Comparison of ENCODE assay signal across 8 cellular contexts in the genomic region with DNA sequence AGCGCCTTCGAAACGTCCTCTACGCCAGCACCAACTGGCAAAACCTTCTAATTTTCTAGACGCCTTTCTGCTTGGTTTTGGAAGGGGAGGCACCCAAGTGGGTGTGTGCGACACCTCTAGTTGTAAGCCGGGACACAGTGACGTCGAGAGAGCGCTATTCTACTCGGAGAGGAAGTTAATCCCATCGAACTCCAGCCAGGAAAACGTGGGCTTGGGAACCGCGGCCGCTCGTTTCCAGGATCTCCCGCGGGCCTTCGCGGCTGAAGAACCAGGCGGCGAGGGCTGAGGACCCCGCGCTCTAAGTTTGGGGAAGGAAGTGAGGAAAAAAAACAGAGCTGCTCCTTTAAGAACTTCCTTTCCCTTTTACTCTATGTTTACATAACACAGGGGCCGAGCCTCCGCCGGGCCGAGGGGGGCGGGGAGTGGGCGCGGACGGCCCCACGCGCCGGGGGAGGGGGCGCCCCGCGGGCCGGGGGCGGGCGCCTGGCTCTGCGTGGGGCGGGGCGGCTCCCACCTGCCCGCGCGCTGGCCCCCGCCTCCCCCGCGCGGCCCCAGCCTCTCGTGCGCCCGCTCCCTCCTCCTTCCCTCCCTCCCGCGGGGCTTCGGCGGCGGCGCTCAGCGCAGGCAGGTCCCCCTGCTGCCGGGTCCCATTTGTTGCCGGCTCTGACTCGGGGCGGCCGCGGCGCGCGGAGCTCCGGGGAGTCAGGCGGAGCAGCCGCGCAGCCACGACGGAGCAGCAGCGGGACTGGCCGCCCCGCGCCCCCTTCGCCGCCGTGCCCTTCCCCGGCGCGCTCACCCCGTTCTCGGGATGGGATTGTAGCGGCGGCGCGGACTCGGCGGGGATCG. TPM values are rescaled to one million over a fixed set of nuclear protein-coding genes. Genes with fewer than 3 reads are reported as not detected.
DNase-seq lines count a peak whose midpoint lies in the region; ATAC-seq and TF ChIP-seq lines count a peak whose summit lies in the region.

A gene with protein sequence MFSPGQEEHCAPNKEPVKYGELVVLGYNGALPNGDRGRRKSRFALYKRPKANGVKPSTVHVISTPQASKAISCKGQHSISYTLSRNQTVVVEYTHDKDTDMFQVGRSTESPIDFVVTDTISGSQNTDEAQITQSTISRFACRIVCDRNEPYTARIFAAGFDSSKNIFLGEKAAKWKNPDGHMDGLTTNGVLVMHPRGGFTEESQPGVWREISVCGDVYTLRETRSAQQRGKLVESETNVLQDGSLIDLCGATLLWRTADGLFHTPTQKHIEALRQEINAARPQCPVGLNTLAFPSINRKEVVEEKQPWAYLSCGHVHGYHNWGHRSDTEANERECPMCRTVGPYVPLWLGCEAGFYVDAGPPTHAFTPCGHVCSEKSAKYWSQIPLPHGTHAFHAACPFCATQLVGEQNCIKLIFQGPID (plus strand): TSS at position 647 of the 846 bp plus-strand sequence. CDS start 250 bp downstream, outside the sequence.

- peak; percentile 77 for ATAC-seq in GM21515 (IDR thresholded peaks at IDR 0.05; ENCODE audit: unreplicated experiment)
- peak; percentile 90 for ATAC-seq in naive thymus-derived CD4-positive, alpha-beta T cell
- peak; percentile 86 for ATAC-seq in stimulated activated effector memory CD8-positive, alpha-beta T cell treated with anti-CD3 and anti-CD28 coated beads, Interleukin-12 subunit alpha, Interleukin-12 subunit beta, amount 100 ng/mL, for 72 hours

- H3K4me1 ChIP-seq in naive thymus-derived CD4-positive, alpha-beta T cell (ENCODE audit: control insufficient read depth in 2 of 2, insufficient read depth in 2 of 2, low read length in 2 of 2): peaks cover 14 to 32% of the 10 kb centered on the region in 2 donors

- peak within 1 kb of the TSS; percentile 83 for H3K27ac ChIP-seq in naive thymus-derived CD4-positive, alpha-beta T cell (ENCODE audit: low read depth, low read length)

- no peaks in the 10 kb centered on the region for H3K9me3 ChIP-seq in naive thymus-derived CD4-positive, alpha-beta T cell (ENCODE audit: control insufficient read depth in 2 of 3, low read length in 3 of 3)

- no peak for TF ChIP-seq EP300 in Ishikawa (IDR thresholded peaks at IDR 0.05; ENCODE audit: borderline replicate concordance)

- no peaks in the 10 kb centered on the region for H3K36me3 ChIP-seq in naive thymus-derived CD4-positive, alpha-beta T cell (ENCODE audit: control insufficient read depth in 2 of 3, insufficient read depth in 3 of 3, low read length in 3 of 3)

- no peak for TF ChIP-seq RAD21 in Ishikawa (IDR thresholded peaks at IDR 0.05; ENCODE audit: low read depth)

- H3K36me3 Mint-ChIP-seq in naive thymus-derived CD4-positive, alpha-beta T cell: peaks cover 0 to 6% (median 0%) of the 10 kb centered on the region in 5 donors
- peaks cover 7% of the 10 kb centered on the region for H3K36me3 Mint-ChIP-seq in stimulated activated effector memory CD8-positive, alpha-beta T cell treated with anti-CD3 and anti-CD28 coated beads, Interleukin-12 subunit alpha, Interleukin-12 subunit beta, amount 100 ng/mL, for 72 hours

- intact Hi-C loops in naive thymus-derived CD4-positive, alpha-beta T cell (cut with micrococcal nuclease): loop anchor here (1.0 to 10.0 kb wide), 28 partner anchors 36 to 1721 kb away; partner anchors contain the start of genes CDKN3 (in 2 of the 2), NAA30 (in 2 of the 2), CGRRF1 (in 1 of the 2) and CNIH1 (in 1 of the 2)

- peak; percentile 43 for DNase-seq in CMK (ENCODE audit: low read depth)
- DNase-seq in RKO (ENCODE audit: low spot score): peak; percentile 62
- DNase-seq in activated T-helper 1 cell treated with anti-CD3 and anti-CD28 coated beads, Interleukin-2, amount 50 U/mL, for 16 hours (ENCODE audit: low read depth in 1 of 2, low spot score in 1 of 2): peak; percentile 65 to 74
- DNase-seq in fibroblast of gingiva (ENCODE audit: low read depth): peak; percentile 84
- DNase-seq in naive thymus-derived CD4-positive, alpha-beta T cell: peak; percentile 77 to 91 (median 88)
- DNase-seq in stimulated activated effector memory CD8-positive, alpha-beta T cell treated with anti-CD3 and anti-CD28 coated beads, Interleukin-12 subunit alpha, Interleukin-12 subunit beta, amount 100 ng/mL, for 72 hours (ENCODE audit: low spot score in 2 of 2): peak; percentile 54 to 77

- CTCF ChIA-PET in naive thymus-derived CD4-positive, alpha-beta T cell (lab: Charles Lee): no interaction called here

- H3K4me1 Mint-ChIP-seq in naive thymus-derived CD4-positive, alpha-beta T cell: peaks cover 29 to 64% (median 57%) of the 10 kb centered on the region in 7 donors
- H3K4me1 Mint-ChIP-seq in stimulated activated effector memory CD8-positive, alpha-beta T cell treated with anti-CD3 and anti-CD28 coated beads, Interleukin-12 subunit alpha, Interleukin-12 subunit beta, amount 100 ng/mL, for 72 hours: peaks cover 38% of the 10 kb centered on the region

- peaks cover 0 to 4% of the 10 kb centered on the region in 2 donors for H3K27me3 ChIP-seq in naive thymus-derived CD4-positive, alpha-beta T cell (ENCODE audit: control insufficient read depth in 2 of 2, insufficient read depth in 2 of 2, low read length in 2 of 2)

- H3K4me3 Mint-ChIP-seq in naive thymus-derived CD4-positive, alpha-beta T cell: peak within 1 kb of the TSS; percentile 84 to 97 (median 94)
- peak within 1 kb of the TSS; percentile 88 for H3K4me3 Mint-ChIP-seq in stimulated activated effector memory CD8-positive, alpha-beta T cell treated with anti-CD3 and anti-CD28 coated beads, Interleukin-12 subunit alpha, Interleukin-12 subunit beta, amount 100 ng/mL, for 72 hours

- H3K9me3 Mint-ChIP-seq in naive thymus-derived CD4-positive, alpha-beta T cell: peaks cover 0 to 1% (median 0%) of the 10 kb centered on the region in 11 donors
- no peaks in the 10 kb centered on the region for H3K9me3 Mint-ChIP-seq in stimulated activated effector memory CD8-positive, alpha-beta T cell treated with anti-CD3 and anti-CD28 coated beads, Interleukin-12 subunit alpha, Interleukin-12 subunit beta, amount 100 ng/mL, for 72 hours

- POLR2A ChIA-PET in naive thymus-derived CD4-positive, alpha-beta T cell (lab: Charles Lee): interaction anchor here (0.6 to 2.3 kb wide), 7 partner anchors 10 to 1151 kb away, joined by 3 to 8 read pairs (median 3); partner anchors contain the start of gene TMEM260

- H3K27me3 Mint-ChIP-seq in naive thymus-derived CD4-positive, alpha-beta T cell: peaks cover 0 to 59% (median 0%) of the 10 kb centered on the region in 5 donors

- H3K27ac Mint-ChIP-seq in naive thymus-derived CD4-positive, alpha-beta T cell: peak within 1 kb of the TSS; percentile 82 to 99 (median 98)
- peak within 1 kb of the TSS; percentile 90 for H3K27ac Mint-ChIP-seq in stimulated activated effector memory CD8-positive, alpha-beta T cell treated with anti-CD3 and anti-CD28 coated beads, Interleukin-12 subunit alpha, Interleukin-12 subunit beta, amount 100 ng/mL, for 72 hours

- H3K4me3 ChIP-seq in naive thymus-derived CD4-positive, alpha-beta T cell (ENCODE audit: low read length): peak within 1 kb of the TSS; percentile 83

TF ChIP-seq in Ishikawa, 13 proteins besides CTCF, POLR2A, EP300 and RAD21:
- TF ChIP-seq MAX (IDR thresholded peaks at IDR 0.05): peak; percentile 60
- TF ChIP-seq TEAD4 (IDR thresholded peaks at IDR 0.05): no peak
- TF ChIP-seq NFIC (IDR thresholded peaks at IDR 0.05): peak; percentile 18; the same call in 1 of the 2 replicates
- peak; percentile 53; the same call in 1 of the 2 replicates for TF ChIP-seq EGR1 (IDR thresholded peaks at IDR 0.05)
- TF ChIP-seq YY1 (IDR thresholded peaks at IDR 0.05; ENCODE audit: low read depth): no peak
- TF ChIP-seq, protein P1, sequence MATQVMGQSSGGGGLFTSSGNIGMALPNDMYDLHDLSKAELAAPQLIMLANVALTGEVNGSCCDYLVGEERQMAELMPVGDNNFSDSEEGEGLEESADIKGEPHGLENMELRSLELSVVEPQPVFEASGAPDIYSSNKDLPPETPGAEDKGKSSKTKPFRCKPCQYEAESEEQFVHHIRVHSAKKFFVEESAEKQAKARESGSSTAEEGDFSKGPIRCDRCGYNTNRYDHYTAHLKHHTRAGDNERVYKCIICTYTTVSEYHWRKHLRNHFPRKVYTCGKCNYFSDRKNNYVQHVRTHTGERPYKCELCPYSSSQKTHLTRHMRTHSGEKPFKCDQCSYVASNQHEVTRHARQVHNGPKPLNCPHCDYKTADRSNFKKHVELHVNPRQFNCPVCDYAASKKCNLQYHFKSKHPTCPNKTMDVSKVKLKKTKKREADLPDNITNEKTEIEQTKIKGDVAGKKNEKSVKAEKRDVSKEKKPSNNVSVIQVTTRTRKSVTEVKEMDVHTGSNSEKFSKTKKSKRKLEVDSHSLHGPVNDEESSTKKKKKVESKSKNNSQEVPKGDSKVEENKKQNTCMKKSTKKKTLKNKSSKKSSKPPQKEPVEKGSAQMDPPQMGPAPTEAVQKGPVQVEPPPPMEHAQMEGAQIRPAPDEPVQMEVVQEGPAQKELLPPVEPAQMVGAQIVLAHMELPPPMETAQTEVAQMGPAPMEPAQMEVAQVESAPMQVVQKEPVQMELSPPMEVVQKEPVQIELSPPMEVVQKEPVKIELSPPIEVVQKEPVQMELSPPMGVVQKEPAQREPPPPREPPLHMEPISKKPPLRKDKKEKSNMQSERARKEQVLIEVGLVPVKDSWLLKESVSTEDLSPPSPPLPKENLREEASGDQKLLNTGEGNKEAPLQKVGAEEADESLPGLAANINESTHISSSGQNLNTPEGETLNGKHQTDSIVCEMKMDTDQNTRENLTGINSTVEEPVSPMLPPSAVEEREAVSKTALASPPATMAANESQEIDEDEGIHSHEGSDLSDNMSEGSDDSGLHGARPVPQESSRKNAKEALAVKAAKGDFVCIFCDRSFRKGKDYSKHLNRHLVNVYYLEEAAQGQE (IDR thresholded peaks at IDR 0.05; ENCODE audit: low read depth): no peak

RNA-seq across cellular contexts. Expression of the gene that starts here (rescaled TPM):
- total RNA-seq in naive thymus-derived CD4-positive, alpha-beta T cell: 10 to 100 TPM in 4 of 5 experiments, 1 to 10 TPM in 1; 6.2 to 24.7 (median 11.5) TPM
- 1 to 10 TPM; 1.7 to 2.9 TPM for polyA plus RNA-seq in naive thymus-derived CD4-positive, alpha-beta T cell

Comparison
In these comparisons a context has a peak if more than half of its experiments do, and no peak if none do; other contexts are left out.
1. Peak in every context shown above with its lines: DNase-seq, ATAC-seq, H3K4me3 ChIP-seq and H3K27ac ChIP-seq.